1 cellular context compared by ENCODE assay signal in the genomic region with DNA sequence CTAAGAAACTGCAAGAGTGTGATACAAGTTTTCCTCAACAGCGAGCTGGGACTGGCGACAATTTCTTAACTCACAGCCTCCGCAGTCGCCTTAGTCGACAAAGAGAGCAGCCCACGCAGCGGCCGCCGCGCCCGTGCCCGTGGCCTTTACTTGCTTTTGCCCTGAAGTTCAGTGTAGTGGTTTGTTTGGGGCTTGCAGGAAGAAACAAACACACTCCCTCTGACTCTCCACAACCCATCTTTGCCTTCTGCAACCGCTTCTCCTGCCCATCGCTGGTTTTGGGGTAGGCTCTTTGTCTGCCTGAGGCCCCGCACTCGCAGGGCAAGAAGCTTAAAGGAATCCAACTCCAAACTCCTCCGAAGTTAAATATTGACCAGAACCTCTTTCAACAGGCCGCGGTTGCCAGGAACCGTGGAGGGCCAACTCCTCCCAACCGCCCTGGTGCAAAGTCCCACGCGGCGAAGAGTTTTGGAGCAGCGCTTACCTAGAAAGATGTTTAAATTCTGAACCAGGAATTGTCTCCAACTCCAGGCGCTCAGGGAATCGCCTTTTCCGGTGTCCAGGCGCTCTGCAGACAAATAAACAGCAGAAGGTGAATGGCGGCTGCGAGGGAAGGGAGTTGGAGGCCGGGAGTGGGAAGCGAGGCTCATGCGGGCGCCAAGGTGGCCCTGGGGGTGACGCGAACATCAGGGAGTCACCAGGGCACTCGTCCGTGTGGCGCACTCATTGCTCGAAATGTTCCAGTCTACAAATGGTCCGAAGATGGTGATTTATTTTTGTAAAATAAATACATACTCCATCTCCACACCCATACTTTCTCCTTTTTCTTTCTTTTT.
TF ChIP-seq lines count a peak whose summit lies in the region.

No MANE protein-coding gene starts in this region.

TF ChIP-seq in HepG2, 621 proteins besides CTCF, POLR2A, EP300 and RAD21 (continued from another document and continues in another):
- TF ChIP-seq, protein P1, sequence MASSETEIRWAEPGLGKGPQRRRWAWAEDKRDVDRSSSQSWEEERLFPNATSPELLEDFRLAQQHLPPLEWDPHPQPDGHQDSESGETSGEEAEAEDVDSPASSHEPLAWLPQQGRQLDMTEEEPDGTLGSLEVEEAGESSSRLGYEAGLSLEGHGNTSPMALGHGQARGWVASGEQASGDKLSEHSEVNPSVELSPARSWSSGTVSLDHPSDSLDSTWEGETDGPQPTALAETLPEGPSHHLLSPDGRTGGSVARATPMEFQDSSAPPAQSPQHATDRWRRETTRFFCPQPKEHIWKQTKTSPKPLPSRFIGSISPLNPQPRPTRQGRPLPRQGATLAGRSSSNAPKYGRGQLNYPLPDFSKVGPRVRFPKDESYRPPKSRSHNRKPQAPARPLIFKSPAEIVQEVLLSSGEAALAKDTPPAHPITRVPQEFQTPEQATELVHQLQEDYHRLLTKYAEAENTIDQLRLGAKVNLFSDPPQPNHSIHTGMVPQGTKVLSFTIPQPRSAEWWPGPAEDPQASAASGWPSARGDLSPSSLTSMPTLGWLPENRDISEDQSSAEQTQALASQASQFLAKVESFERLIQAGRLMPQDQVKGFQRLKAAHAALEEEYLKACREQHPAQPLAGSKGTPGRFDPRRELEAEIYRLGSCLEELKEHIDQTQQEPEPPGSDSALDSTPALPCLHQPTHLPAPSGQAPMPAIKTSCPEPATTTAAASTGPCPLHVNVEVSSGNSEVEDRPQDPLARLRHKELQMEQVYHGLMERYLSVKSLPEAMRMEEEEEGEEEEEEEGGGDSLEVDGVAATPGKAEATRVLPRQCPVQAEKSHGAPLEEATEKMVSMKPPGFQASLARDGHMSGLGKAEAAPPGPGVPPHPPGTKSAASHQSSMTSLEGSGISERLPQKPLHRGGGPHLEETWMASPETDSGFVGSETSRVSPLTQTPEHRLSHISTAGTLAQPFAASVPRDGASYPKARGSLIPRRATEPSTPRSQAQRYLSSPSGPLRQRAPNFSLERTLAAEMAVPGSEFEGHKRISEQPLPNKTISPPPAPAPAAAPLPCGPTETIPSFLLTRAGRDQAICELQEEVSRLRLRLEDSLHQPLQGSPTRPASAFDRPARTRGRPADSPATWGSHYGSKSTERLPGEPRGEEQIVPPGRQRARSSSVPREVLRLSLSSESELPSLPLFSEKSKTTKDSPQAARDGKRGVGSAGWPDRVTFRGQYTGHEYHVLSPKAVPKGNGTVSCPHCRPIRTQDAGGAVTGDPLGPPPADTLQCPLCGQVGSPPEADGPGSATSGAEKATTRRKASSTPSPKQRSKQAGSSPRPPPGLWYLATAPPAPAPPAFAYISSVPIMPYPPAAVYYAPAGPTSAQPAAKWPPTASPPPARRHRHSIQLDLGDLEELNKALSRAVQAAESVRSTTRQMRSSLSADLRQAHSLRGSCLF (CRISPR knock-in tag; IDR thresholded peaks at IDR 0.05; ENCODE audit: borderline replicate concordance): no peak
- TF ChIP-seq GATAD2A (CRISPR knock-in tag; IDR thresholded peaks at IDR 0.05) (peak; percentile 67), SOX13 (IDR thresholded peaks at IDR 0.05) (no peak), SOX13 (CRISPR knock-in tag; conservative IDR thresholded peaks at IDR 0.05 in 1 of 2, IDR thresholded peaks at IDR 0.05 in 1 of 2) (peak in 1 of 2 experiments; percentile 76; a peak in 2 of 4 replicates), ARNT (IDR thresholded peaks at IDR 0.05) (no peak), PTBP1 (IDR thresholded peaks at IDR 0.05; ENCODE audit: low read depth, low read length, poor library complexity, severe bottlenecking) (no peak), MYNN (CRISPR knock-in tag; IDR thresholded peaks at IDR 0.05; ENCODE audit: low read depth) (no peak), RFXAP (CRISPR knock-in tag; IDR thresholded peaks at IDR 0.05; ENCODE audit: borderline replicate concordance) (no peak; the same call in 1 of the 2 replicates), SUZ12 (IDR thresholded peaks at IDR 0.05; ENCODE audit: low read depth, low read length) (no peak), ZFYVE20 (CRISPR knock-in tag; IDR thresholded peaks at IDR 0.05; ENCODE audit: borderline replicate concordance, low read depth) (no peak), ZNF792 (CRISPR knock-in tag; IDR thresholded peaks at IDR 0.05) (0 out of 2 replicates have a peak, but pooled peaks have one; percentile 64), WIZ (CRISPR knock-in tag; IDR thresholded peaks at IDR 0.05) (no peak), ZBTB21 (CRISPR knock-in tag; IDR thresholded peaks at IDR 0.05) (peak; percentile 11; the same call in 1 of the 2 replicates), ZNF7 (CRISPR knock-in tag; IDR thresholded peaks at IDR 0.05) (no peak), ZSCAN20 (CRISPR knock-in tag; IDR thresholded peaks at IDR 0.05; ENCODE audit: borderline replicate concordance) (peak; percentile 25; the same call in 1 of the 2 replicates), NFYC (CRISPR knock-in tag; IDR thresholded peaks at IDR 0.05) (no peak), THYN1 (CRISPR knock-in tag; IDR thresholded peaks at IDR 0.05; ENCODE audit: borderline replicate concordance, low read depth) (peak; percentile 81; the same call in 1 of the 2 replicates), MIER3 (CRISPR knock-in tag; IDR thresholded peaks at IDR 0.05; ENCODE audit: borderline replicate concordance) (no peak), KMT2A (CRISPR knock-in tag; IDR thresholded peaks at IDR 0.05) (peak; percentile 51; the same call in 1 of the 2 replicates), RARG (CRISPR knock-in tag; IDR thresholded peaks at IDR 0.05; ENCODE audit: low read depth) (no peak), YEATS2 (CRISPR knock-in tag; IDR thresholded peaks at IDR 0.05; ENCODE audit: borderline replicate concordance) (peak; percentile 23; the same call in 1 of the 2 replicates), CAMTA2 (CRISPR knock-in tag; IDR thresholded peaks at IDR 0.05; ENCODE audit: borderline replicate concordance) (no peak), HES4 (CRISPR knock-in tag; IDR thresholded peaks at IDR 0.05; ENCODE audit: borderline replicate concordance) (no peak), TARDBP (CRISPR knock-in tag; IDR thresholded peaks at IDR 0.05) (peak; percentile 38; the same call in 1 of the 2 replicates), ZNF709 (CRISPR knock-in tag; IDR thresholded peaks at IDR 0.05) (no peak; the same call in 1 of the 2 replicates), ZNF652 (CRISPR knock-in tag; IDR thresholded peaks at IDR 0.05; ENCODE audit: borderline replicate concordance, low read depth) (no peak), ZNF572 (CRISPR knock-in tag; IDR thresholded peaks at IDR 0.05) (no peak), HOXA9 (CRISPR knock-in tag; IDR thresholded peaks at IDR 0.05; ENCODE audit: borderline replicate concordance) (no peak), ZNF83 (CRISPR knock-in tag; IDR thresholded peaks at IDR 0.05; ENCODE audit: borderline replicate concordance) (no peak), SP5 (CRISPR knock-in tag; IDR thresholded peaks at IDR 0.05; ENCODE audit: borderline replicate concordance, low read depth) (peak; percentile 61; the same call in 1 of the 2 replicates)
- TF ChIP-seq, protein P2, sequence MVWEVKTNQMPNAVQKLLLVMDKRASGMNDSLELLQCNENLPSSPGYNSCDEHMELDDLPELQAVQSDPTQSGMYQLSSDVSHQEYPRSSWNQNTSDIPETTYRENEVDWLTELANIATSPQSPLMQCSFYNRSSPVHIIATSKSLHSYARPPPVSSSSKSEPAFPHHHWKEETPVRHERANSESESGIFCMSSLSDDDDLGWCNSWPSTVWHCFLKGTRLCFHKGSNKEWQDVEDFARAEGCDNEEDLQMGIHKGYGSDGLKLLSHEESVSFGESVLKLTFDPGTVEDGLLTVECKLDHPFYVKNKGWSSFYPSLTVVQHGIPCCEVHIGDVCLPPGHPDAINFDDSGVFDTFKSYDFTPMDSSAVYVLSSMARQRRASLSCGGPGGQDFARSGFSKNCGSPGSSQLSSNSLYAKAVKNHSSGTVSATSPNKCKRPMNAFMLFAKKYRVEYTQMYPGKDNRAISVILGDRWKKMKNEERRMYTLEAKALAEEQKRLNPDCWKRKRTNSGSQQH (CRISPR knock-in tag; IDR thresholded peaks at IDR 0.05; ENCODE audit: low read depth): no peak; the same call in 1 of the 2 replicates
- TF ChIP-seq, protein P3, sequence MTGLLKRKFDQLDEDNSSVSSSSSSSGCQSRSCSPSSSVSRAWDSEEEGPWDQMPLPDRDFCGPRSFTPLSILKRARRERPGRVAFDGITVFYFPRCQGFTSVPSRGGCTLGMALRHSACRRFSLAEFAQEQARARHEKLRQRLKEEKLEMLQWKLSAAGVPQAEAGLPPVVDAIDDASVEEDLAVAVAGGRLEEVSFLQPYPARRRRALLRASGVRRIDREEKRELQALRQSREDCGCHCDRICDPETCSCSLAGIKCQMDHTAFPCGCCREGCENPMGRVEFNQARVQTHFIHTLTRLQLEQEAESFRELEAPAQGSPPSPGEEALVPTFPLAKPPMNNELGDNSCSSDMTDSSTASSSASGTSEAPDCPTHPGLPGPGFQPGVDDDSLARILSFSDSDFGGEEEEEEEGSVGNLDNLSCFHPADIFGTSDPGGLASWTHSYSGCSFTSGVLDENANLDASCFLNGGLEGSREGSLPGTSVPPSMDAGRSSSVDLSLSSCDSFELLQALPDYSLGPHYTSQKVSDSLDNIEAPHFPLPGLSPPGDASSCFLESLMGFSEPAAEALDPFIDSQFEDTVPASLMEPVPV (CRISPR knock-in tag; IDR thresholded peaks at IDR 0.05): 0 out of 2 replicates have a peak, but pooled peaks have one; percentile 27
- TF ChIP-seq, protein P4, sequence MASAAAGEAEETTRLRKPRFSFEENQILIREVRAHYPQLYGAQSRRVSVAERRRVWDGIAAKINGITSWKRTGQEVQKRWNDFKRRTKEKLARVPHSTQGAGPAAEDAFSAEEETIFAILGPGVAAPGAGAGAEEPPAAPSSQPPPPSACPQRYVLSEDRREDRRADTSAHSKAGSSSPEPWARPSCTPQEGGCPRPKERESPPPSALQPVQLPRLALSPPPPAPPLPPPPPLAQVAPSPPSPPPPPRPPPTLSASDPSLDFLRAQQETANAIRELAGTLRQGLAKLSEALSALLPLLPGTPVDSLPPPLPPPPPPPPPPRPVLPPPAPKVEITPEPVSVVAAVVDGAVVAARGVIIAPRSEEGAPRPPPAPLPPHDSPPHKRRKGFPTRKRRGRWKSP (CRISPR knock-in tag; IDR thresholded peaks at IDR 0.05): peak; percentile 88; the same call in 1 of the 2 replicates
- TF ChIP-seq, protein P5, sequence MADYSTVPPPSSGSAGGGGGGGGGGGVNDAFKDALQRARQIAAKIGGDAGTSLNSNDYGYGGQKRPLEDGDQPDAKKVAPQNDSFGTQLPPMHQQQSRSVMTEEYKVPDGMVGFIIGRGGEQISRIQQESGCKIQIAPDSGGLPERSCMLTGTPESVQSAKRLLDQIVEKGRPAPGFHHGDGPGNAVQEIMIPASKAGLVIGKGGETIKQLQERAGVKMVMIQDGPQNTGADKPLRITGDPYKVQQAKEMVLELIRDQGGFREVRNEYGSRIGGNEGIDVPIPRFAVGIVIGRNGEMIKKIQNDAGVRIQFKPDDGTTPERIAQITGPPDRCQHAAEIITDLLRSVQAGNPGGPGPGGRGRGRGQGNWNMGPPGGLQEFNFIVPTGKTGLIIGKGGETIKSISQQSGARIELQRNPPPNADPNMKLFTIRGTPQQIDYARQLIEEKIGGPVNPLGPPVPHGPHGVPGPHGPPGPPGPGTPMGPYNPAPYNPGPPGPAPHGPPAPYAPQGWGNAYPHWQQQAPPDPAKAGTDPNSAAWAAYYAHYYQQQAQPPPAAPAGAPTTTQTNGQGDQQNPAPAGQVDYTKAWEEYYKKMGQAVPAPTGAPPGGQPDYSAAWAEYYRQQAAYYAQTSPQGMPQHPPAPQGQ (CRISPR knock-in tag; IDR thresholded peaks at IDR 0.05; ENCODE audit: borderline replicate concordance): no peak
- TF ChIP-seq, protein P6, sequence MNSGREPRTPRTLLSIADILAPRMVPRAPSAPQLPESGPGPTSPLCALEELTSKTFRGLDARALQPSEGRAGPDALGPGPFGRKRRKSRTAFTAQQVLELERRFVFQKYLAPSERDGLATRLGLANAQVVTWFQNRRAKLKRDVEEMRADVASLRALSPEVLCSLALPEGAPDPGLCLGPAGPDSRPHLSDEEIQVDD (CRISPR knock-in tag; IDR thresholded peaks at IDR 0.05; ENCODE audit: borderline replicate concordance): no peak
- TF ChIP-seq, protein P7, sequence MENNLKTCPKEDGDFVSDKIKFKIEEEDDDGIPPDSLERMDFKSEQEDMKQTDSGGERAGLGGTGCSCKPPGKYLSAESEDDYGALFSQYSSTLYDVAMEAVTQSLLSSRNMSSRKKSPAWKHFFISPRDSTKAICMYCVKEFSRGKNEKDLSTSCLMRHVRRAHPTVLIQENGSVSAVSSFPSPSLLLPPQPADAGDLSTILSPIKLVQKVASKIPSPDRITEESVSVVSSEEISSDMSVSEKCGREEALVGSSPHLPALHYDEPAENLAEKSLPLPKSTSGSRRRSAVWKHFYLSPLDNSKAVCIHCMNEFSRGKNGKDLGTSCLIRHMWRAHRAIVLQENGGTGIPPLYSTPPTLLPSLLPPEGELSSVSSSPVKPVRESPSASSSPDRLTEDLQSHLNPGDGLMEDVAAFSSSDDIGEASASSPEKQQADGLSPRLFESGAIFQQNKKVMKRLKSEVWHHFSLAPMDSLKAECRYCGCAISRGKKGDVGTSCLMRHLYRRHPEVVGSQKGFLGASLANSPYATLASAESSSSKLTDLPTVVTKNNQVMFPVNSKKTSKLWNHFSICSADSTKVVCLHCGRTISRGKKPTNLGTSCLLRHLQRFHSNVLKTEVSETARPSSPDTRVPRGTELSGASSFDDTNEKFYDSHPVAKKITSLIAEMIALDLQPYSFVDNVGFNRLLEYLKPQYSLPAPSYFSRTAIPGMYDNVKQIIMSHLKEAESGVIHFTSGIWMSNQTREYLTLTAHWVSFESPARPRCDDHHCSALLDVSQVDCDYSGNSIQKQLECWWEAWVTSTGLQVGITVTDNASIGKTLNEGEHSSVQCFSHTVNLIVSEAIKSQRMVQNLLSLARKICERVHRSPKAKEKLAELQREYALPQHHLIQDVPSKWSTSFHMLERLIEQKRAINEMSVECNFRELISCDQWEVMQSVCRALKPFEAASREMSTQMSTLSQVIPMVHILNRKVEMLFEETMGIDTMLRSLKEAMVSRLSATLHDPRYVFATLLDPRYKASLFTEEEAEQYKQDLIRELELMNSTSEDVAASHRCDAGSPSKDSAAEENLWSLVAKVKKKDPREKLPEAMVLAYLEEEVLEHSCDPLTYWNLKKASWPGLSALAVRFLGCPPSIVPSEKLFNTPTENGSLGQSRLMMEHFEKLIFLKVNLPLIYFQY (CRISPR knock-in tag; IDR thresholded peaks at IDR 0.05; ENCODE audit: borderline replicate concordance): no peak
- TF ChIP-seq, protein P8, sequence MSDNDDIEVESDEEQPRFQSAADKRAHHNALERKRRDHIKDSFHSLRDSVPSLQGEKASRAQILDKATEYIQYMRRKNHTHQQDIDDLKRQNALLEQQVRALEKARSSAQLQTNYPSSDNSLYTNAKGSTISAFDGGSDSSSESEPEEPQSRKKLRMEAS (IDR thresholded peaks at IDR 0.05): peak; percentile 71
- TF ChIP-seq, protein P9, sequence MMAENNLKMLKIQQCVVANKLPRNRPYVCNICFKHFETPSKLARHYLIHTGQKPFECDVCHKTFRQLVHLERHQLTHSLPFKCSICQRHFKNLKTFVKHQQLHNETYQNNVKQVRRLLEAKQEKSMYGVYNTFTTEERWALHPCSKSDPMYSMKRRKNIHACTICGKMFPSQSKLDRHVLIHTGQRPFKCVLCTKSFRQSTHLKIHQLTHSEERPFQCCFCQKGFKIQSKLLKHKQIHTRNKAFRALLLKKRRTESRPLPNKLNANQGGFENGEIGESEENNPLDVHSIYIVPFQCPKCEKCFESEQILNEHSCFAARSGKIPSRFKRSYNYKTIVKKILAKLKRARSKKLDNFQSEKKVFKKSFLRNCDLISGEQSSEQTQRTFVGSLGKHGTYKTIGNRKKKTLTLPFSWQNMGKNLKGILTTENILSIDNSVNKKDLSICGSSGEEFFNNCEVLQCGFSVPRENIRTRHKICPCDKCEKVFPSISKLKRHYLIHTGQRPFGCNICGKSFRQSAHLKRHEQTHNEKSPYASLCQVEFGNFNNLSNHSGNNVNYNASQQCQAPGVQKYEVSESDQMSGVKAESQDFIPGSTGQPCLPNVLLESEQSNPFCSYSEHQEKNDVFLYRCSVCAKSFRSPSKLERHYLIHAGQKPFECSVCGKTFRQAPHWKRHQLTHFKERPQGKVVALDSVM (CRISPR knock-in tag; IDR thresholded peaks at IDR 0.05): 0 out of 2 replicates have a peak, but pooled peaks have one; percentile 14
